ENCODE assay signal across 8 cellular contexts in genomic region chr3:597279-597678, GRCh38.
DNase-seq lines count a peak whose midpoint lies in the region; ATAC-seq, FAIRE-seq and TF ChIP-seq lines count a peak whose summit lies in the region.
"Not testable (repeated sequence)": the region's sequence is repeated elsewhere in the genome, so short reads cannot be mapped to it uniquely, and the experiment has no call there.

No MANE protein-coding gene starts in this region.

- H3K4me1 ChIP-seq in A549; GM12878 (ENCODE audit: control insufficient read depth, insufficient read depth, low read length): not testable (repeated sequence)
- H3K4me1 ChIP-seq in OCI-LY3 (ENCODE audit: low read length), result peaks cover 11% of the 10 kb centered on the region

- SMC1A ChIA-PET in GM12878 (lab: Charles Lee; ENCODE audit: uncharacterized antibody, unreplicated experiment), result not testable (repeated sequence)

- CTCF ChIA-PET in A549 (lab: Yijun Ruan, JAX); GM12878 (lab: Yijun Ruan, JAX): not testable (repeated sequence)

- in situ Hi-C loops in GM12878 (cut with MboI), result not testable (repeated sequence)

- not testable (repeated sequence) for H3K9ac ChIP-seq in OCI-LY3 (ENCODE audit: low read length); GM12878 (ENCODE audit: control insufficient read depth, insufficient read depth, low read length)

- intact Hi-C loops in GM12878 (cut with micrococcal nuclease; ENCODE audit: unreplicated experiment), result not testable (repeated sequence)

- DNase-seq in A549 (ENCODE audit: low read depth in 1 of 2, low spot score in 1 of 2); GM12878 (ENCODE audit: low read depth, low spot score): not testable (repeated sequence)

- not testable (repeated sequence) for H4K20me1 ChIP-seq in OCI-LY3 (ENCODE audit: insufficient read depth, low read length); GM12878 (ENCODE audit: control insufficient read depth, insufficient read depth)

- not testable (repeated sequence) for H3K4me3 ChIP-seq in A549; OCI-LY3 (ENCODE audit: low read length); GM12878

- not testable (repeated sequence) for H3K27ac ChIP-seq in A549; GM12878 (ENCODE audit: control insufficient read depth, insufficient read depth)
- H3K27ac ChIP-seq in OCI-LY3 (ENCODE audit: low read length), result peak overlapping the region; percentile 71

- TF ChIP-seq POLR2A in A549 (IDR thresholded peaks at IDR 0.05; ENCODE audit: low read length); GM12878 (IDR thresholded peaks at IDR 0.05; ENCODE audit: low read depth, low read length): not testable (repeated sequence)

- RAD21 ChIA-PET in GM12878 (lab: Charles Lee; ENCODE audit: unreplicated experiment), result not testable (repeated sequence)

- TF ChIP-seq RAD21 in A549 (conservative IDR thresholded peaks at IDR 0.05 in 1 of 2, IDR thresholded peaks at IDR 0.05 in 1 of 2); GM12878 (IDR thresholded peaks at IDR 0.05; ENCODE audit: insufficient read depth, low read depth, low read length): not testable (repeated sequence)

- WGBS in A549 (ENCODE audit: missing lambda C conversion rate), result 2% methylated on average over 2 of the region's 2 CpGs
- 0% methylated on average over 2 of the region's 2 CpGs for WGBS in GM12878 (ENCODE audit: insufficient coverage, insufficient replicate concordance, low lambda C conversion rate, missing lambda C conversion rate)

- POLR2A ChIA-PET in A549 (lab: Yijun Ruan, JAX); GM12878 (lab: Charles Lee): not testable (repeated sequence)

- BruUV-seq in GM12878 (replicated peaks; lab: Mats Ljungman, UMichigan), result not testable (repeated sequence)

- not testable (repeated sequence) for H2AFZ ChIP-seq in OCI-LY3 (ENCODE audit: low read depth, low read length); GM12878 (ENCODE audit: control insufficient read depth, low read depth, low read length)

- not testable (repeated sequence) for ATAC-seq in A549
- ATAC-seq in GM18519 (IDR thresholded peaks at IDR 0.05; ENCODE audit: low FRiP score, unreplicated experiment) (peak; percentile 44), GM18868 (IDR thresholded peaks at IDR 0.05; ENCODE audit: unreplicated experiment) (peak; percentile 59), GM19395 (IDR thresholded peaks at IDR 0.05; ENCODE audit: unreplicated experiment) (peak; percentile 84), HG02885 (IDR thresholded peaks at IDR 0.05; ENCODE audit: poor library complexity, unreplicated experiment) (peak; percentile 65), HG03469 (IDR thresholded peaks at IDR 0.05; ENCODE audit: unreplicated experiment) (peak; percentile 64), GM12878 (peak; percentile 72)

- H3K4me2 ChIP-seq in A549; GM12878 (ENCODE audit: control insufficient read depth, insufficient read depth): not testable (repeated sequence)
- peak overlapping the region; percentile 46; the same call in 1 of the 2 replicates for H3K4me2 ChIP-seq in OCI-LY3 (ENCODE audit: low read length)

- TF ChIP-seq EP300 in A549 (IDR thresholded peaks at IDR 0.05); GM12878 (IDR thresholded peaks at IDR 0.05; ENCODE audit: borderline replicate concordance in 1 of 2, control insufficient read depth in 1 of 2, low read depth in 2 of 2, low read length in 2 of 2): not testable (repeated sequence)

- peak; percentile 76 for FAIRE-seq in A549 (lab: Jason Lieb, UNC)
- FAIRE-seq in GM12878 (lab: Jason Lieb, UNC), result not testable (repeated sequence)

- not testable (repeated sequence) for H3K79me2 ChIP-seq in OCI-LY3 (ENCODE audit: low read length); GM12878 (ENCODE audit: control insufficient read depth, insufficient read depth, low read length)

- not testable (repeated sequence) for TF ChIP-seq CTCF in A549 (IDR thresholded peaks at IDR 0.05); OCI-LY3 (IDR thresholded peaks at IDR 0.05; ENCODE audit: low read depth, low read length); GM12878 (IDR thresholded peaks at IDR 0.05 in 2 of 3, conservative IDR thresholded peaks at IDR 0.05 in 1 of 3; ENCODE audit: control insufficient read depth in 2 of 3, extremely low read depth in 1 of 3, insufficient read depth in 1 of 3, low read depth in 3 of 3, low read length in 3 of 3)

- not testable (repeated sequence) for H3K27me3 ChIP-seq in OCI-LY3 (ENCODE audit: low read depth, low read length); GM12878 (replicated peaks in 1 of 2; ENCODE audit: control insufficient read depth in 2 of 2, insufficient read depth in 2 of 2, low read length in 1 of 2)

- H3K36me3 ChIP-seq in OCI-LY3 (replicated peaks; ENCODE audit: low read depth, low read length); GM12878 (ENCODE audit: control insufficient read depth in 2 of 2, insufficient read depth in 2 of 2, low read length in 1 of 2): not testable (repeated sequence)

- not testable (repeated sequence) for H3K9me3 ChIP-seq in A549; OCI-LY3 (ENCODE audit: insufficient read depth, low read length); GM12878 (replicated peaks; ENCODE audit: control insufficient read depth, insufficient read depth, low read length)

TF ChIP-seq in GM12878, 131 proteins besides CTCF, POLR2A, EP300 and RAD21:
- 0 out of 2 replicates have a peak, but pooled peaks have one; percentile 35 for TF ChIP-seq ZNF24 (IDR thresholded peaks at IDR 0.05)
